15 cellular contexts compared by ENCODE assay signal in genomic region chr11:121422675-121423074, GRCh38. TPM values are rescaled to one million over a fixed set of nuclear protein-coding genes. Genes with fewer than 3 reads are reported as not detected.
A peak's percentile ranks its signal among the peaks of the same experiment; 100 is the strongest.
DNase-seq lines count a peak whose midpoint lies in the region; ATAC-seq, FAIRE-seq and TF ChIP-seq lines count a peak whose summit lies in the region.
"Had no signal": no experiment of that assay in that cellular context is flagged by ENCODE, and none has a peak within 500 bp of the region (broad histone marks: within the 10 kb centered on the region; RNA-seq: fewer than 3 reads in every experiment).

No MANE protein-coding gene starts in this region.

- CTCF ChIA-PET in CD4-positive, alpha-beta T cell (lab: Charles Lee), result no interaction called here

- no peaks in the 10 kb centered on the region for H3K27me3 Mint-ChIP-seq in CD4-positive, alpha-beta T cell
- H3K27me3 Mint-ChIP-seq in T-helper 1 cell treated with Interleukin-12 subunit alpha and Interleukin-12 subunit beta and Interleukin-4 antibody, amounts not matched to agents 30 μg/mL and 1 μg/mL, for 36 hours (ENCODE audit: low read depth), result no peaks in the 10 kb centered on the region

- peaks cover 86% of the 10 kb centered on the region for H3K4me1 Mint-ChIP-seq in CD4-positive, alpha-beta T cell (ENCODE audit: low read depth)
- H3K4me1 Mint-ChIP-seq in T-helper 1 cell treated with Interleukin-12 subunit alpha and Interleukin-12 subunit beta and Interleukin-4 antibody, amounts not matched to agents 30 μg/mL and 1 μg/mL, for 36 hours (ENCODE audit: low read depth), result peaks cover 53% of the 10 kb centered on the region

- no peaks in the 10 kb centered on the region for H3K36me3 Mint-ChIP-seq in CD4-positive, alpha-beta T cell (ENCODE audit: low read depth)
- peaks cover 15% of the 10 kb centered on the region for H3K36me3 Mint-ChIP-seq in T-helper 1 cell treated with Interleukin-12 subunit alpha and Interleukin-12 subunit beta and Interleukin-4 antibody, amounts not matched to agents 30 μg/mL and 1 μg/mL, for 36 hours (ENCODE audit: low read depth)
- H3K36me3 Mint-ChIP-seq: stimulated activated effector memory CD8-positive, alpha-beta T cell treated with anti-CD3 and anti-CD28 coated beads, Interleukin-12 subunit alpha, Interleukin-12 subunit beta, amount 100 ng/mL, for 72 hours had no signal

- H3K36me3 ChIP-seq in small intestine (ENCODE audit: control insufficient read depth in 2 of 2, insufficient read depth in 2 of 2, low read length in 2 of 2), result no peaks in the 10 kb centered on the region
- H3K36me3 ChIP-seq: brain microvascular endothelial cell, left ventricle myocardium inferior, right lobe of liver had no signal

- intact Hi-C loops in CD4-positive, alpha-beta T cell (cut with DNase I, micrococcal nuclease), result loop anchor here in 1 of 2 experiments (10.0 kb wide), 1 partner anchor 98 kb away; no protein-coding TSS in a partner anchor

- no peak overlapping the region for H3K4me3 ChIP-seq in small intestine (ENCODE audit: low read depth in 1 of 2, low read length in 2 of 2)
- H3K4me3 ChIP-seq: left ventricle myocardium inferior, right lobe of liver had no signal

- no peaks in the 10 kb centered on the region for H3K9me3 ChIP-seq in CD4-positive, alpha-beta T cell (ENCODE audit: control insufficient read depth, low read length)
- H3K9me3 ChIP-seq in small intestine (ENCODE audit: control insufficient read depth, low read depth), result no peaks in the 10 kb centered on the region
- H3K9me3 ChIP-seq: left ventricle myocardium inferior, right lobe of liver had no signal

- peak overlapping the region; percentile 40 for H3K4me3 Mint-ChIP-seq in CD4-positive, alpha-beta T cell
- H3K4me3 Mint-ChIP-seq in T-helper 1 cell treated with Interleukin-12 subunit alpha and Interleukin-12 subunit beta and Interleukin-4 antibody, amounts not matched to agents 30 μg/mL and 1 μg/mL, for 36 hours, result peak overlapping the region; percentile 16
- H3K4me3 Mint-ChIP-seq: nephron; stimulated activated effector memory CD8-positive, alpha-beta T cell treated with anti-CD3 and anti-CD28 coated beads, Interleukin-12 subunit alpha, Interleukin-12 subunit beta, amount 100 ng/mL, for 72 hours had no signal

- TF ChIP-seq CTCF in CD4-positive, alpha-beta T cell (IDR thresholded peaks at IDR 0.05), result no peak

- no peaks in the 10 kb centered on the region for H3K4me1 ChIP-seq in small intestine (ENCODE audit: control insufficient read depth in 2 of 2, insufficient read depth in 1 of 2, low read depth in 1 of 2, low read length in 1 of 2)

- ATAC-seq in CD4-positive, alpha-beta T cell (ENCODE audit: poor library complexity), result peak; percentile 15
- ATAC-seq in GM18511 (IDR thresholded peaks at IDR 0.05; ENCODE audit: unreplicated experiment) (peak; percentile 51), HG03060 (IDR thresholded peaks at IDR 0.05; ENCODE audit: low read depth, unreplicated experiment) (peak; percentile 35), HG03460 (IDR thresholded peaks at IDR 0.05; ENCODE audit: unreplicated experiment) (no peak), GM21723 (IDR thresholded peaks at IDR 0.05; ENCODE audit: unreplicated experiment) (no peak)
- ATAC-seq: right lobe of liver; stimulated activated effector memory CD8-positive, alpha-beta T cell treated with anti-CD3 and anti-CD28 coated beads, Interleukin-12 subunit alpha, Interleukin-12 subunit beta, amount 100 ng/mL, for 72 hours had no signal

- no peak for DNase-seq in CD4-positive, alpha-beta T cell
- no peak for DNase-seq in small intestine
- DNase-seq in hepatic stellate cell (ENCODE audit: low spot score), result no peak
- DNase-seq: brain microvascular endothelial cell; left ventricle myocardium inferior; OCI-M1; right lobe of liver; stimulated activated CD4-positive, alpha-beta T cell treated with anti-CD3 and anti-CD28 coated beads, Interleukin-4, amount 100 ng/mL, for 24 hours had no signal

- peak overlapping the region; percentile 21 for H3K27ac Mint-ChIP-seq in CD4-positive, alpha-beta T cell
- peak overlapping the region; percentile 10 for H3K27ac Mint-ChIP-seq in T-helper 1 cell treated with Interleukin-12 subunit alpha and Interleukin-12 subunit beta and Interleukin-4 antibody, amounts not matched to agents 30 μg/mL and 1 μg/mL, for 36 hours
- H3K27ac Mint-ChIP-seq: nephron had no signal

- H3K9me3 Mint-ChIP-seq in CD4-positive, alpha-beta T cell, result peaks cover 5% of the 10 kb centered on the region
- H3K9me3 Mint-ChIP-seq in T-helper 1 cell treated with Interleukin-12 subunit alpha and Interleukin-12 subunit beta and Interleukin-4 antibody, amounts not matched to agents 30 μg/mL and 1 μg/mL, for 36 hours, result peaks cover 5% of the 10 kb centered on the region
- H3K9me3 Mint-ChIP-seq: nephron; stimulated activated effector memory CD8-positive, alpha-beta T cell treated with anti-CD3 and anti-CD28 coated beads, Interleukin-12 subunit alpha, Interleukin-12 subunit beta, amount 100 ng/mL, for 72 hours had no signal

- no peak overlapping the region for H3K27ac ChIP-seq in CD4-positive, alpha-beta T cell (ENCODE audit: low read depth, low read length)
- no peak overlapping the region for H3K27ac ChIP-seq in small intestine (ENCODE audit: low read depth in 1 of 2, low read length in 1 of 2)
- H3K27ac ChIP-seq: brain microvascular endothelial cell, left ventricle myocardium inferior, right lobe of liver had no signal

- POLR2A ChIA-PET in CD4-positive, alpha-beta T cell (lab: Charles Lee), result interaction anchor here (7.2 kb wide), 1 partner anchor 27 kb away, joined by 128 read pairs; the partner anchor contains the start of genes SORL1 and SORL1-AS1

- no peak for FAIRE-seq in small intestine (lab: Jason Lieb, UNC)

- no peaks in the 10 kb centered on the region for H3K27me3 ChIP-seq in CD4-positive, alpha-beta T cell (ENCODE audit: control insufficient read depth, insufficient read depth, low read length)
- no peaks in the 10 kb centered on the region for H3K27me3 ChIP-seq in small intestine (ENCODE audit: control insufficient read depth in 2 of 2, insufficient read depth in 2 of 2, low read length in 2 of 2)
- H3K27me3 ChIP-seq: right lobe of liver had no signal

- 59 to 73% (median 64%) methylated on average over 4 of the region's 4 CpGs for WGBS in small intestine, 3 donors

RNA-seq across cellular contexts. Expression of gene SORL1, which starts 29.4 kb away (rescaled TPM):
- 100 to 1,000 TPM; 235 to 241 TPM for total RNA-seq in CD4-positive, alpha-beta T cell
- 1 to 10 TPM; 4.6 to 6.5 (median 5.2) TPM for polyA plus RNA-seq in small intestine

Comparison
In these comparisons a context has a peak if more than half of its experiments do, and no peak if none do; other contexts are left out.
1. ATAC-seq: peak in CD4-positive, alpha-beta T cell (single experiment), GM18511 (single experiment) and HG03060 (single experiment); none in HG03460 (single experiment) and GM21723 (single experiment).